ENCODE assay signal across 8 cellular contexts in the genomic region with DNA sequence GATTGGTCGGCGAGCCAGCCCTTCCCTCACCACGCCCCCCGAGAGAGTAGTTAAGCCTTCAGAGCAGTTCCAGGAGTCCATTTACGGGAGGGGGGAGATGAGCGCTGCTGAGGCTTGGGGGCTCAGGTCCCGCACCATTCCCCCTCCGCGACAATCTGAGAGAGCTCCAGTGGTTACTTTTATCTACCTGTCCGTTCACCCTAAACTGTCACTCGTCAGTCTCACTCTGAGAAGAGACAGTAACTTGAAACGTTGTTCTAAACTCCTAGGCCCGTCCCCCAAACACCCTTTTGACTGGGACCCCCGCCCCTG. TPM values are rescaled to one million over a fixed set of nuclear protein-coding genes. Genes with fewer than 3 reads are reported as not detected.
DNase-seq lines count a peak whose midpoint lies in the region; ATAC-seq and TF ChIP-seq lines count a peak whose summit lies in the region.

No MANE protein-coding gene starts in this region.

- ATAC-seq in DND-41 (ENCODE audit: insufficient read depth, low read depth) = peak; percentile 64; the same call in 2 of the 3 replicates
- ATAC-seq in GM18868 (IDR thresholded peaks at IDR 0.05; ENCODE audit: unreplicated experiment) = no peak
- no peak for ATAC-seq in GM18909 (IDR thresholded peaks at IDR 0.05; ENCODE audit: poor library complexity, unreplicated experiment)

- DNase-seq in DND-41 (peak; percentile 78), SKM-1 (lab: John Stamatoyannopoulos, UW; ENCODE audit: unreplicated experiment) (no peak)

- H3K9ac ChIP-seq in DND-41 (ENCODE audit: low read depth, low read length) (peak overlapping the region; percentile 58), mucosa of rectum (ENCODE audit: low read depth in 1 of 2, low read length in 2 of 2) (peak overlapping the region; percentile 84 to 99)

- no peaks in the 10 kb centered on the region for H3K79me2 ChIP-seq in DND-41 (ENCODE audit: insufficient read depth, low read length)

- H3K36me3 ChIP-seq in DND-41 (ENCODE audit: insufficient read depth, low read length) (no peaks in the 10 kb centered on the region), HEK293 (ENCODE audit: control insufficient read depth in 2 of 2, insufficient read depth in 1 of 2, low read length in 2 of 2) (no peaks in the 10 kb centered on the region), ectodermal cell (ENCODE audit: control insufficient read depth, insufficient read depth, low read length) (no peaks in the 10 kb centered on the region), mucosa of rectum (ENCODE audit: control insufficient read depth in 2 of 2, insufficient read depth in 2 of 2, low read length in 2 of 2) (no peaks in the 10 kb centered on the region)

- H3K27me3 ChIP-seq in DND-41 (ENCODE audit: insufficient read depth, low read length, poor library complexity) (peaks cover 5% of the 10 kb centered on the region), ectodermal cell (ENCODE audit: control insufficient read depth, insufficient read depth, low read length, poor library complexity, severe bottlenecking) (peaks cover 69% of the 10 kb centered on the region), mucosa of rectum (ENCODE audit: control insufficient read depth in 2 of 2, insufficient read depth in 2 of 2, low read length in 2 of 2) (peaks cover 10 to 14% of the 10 kb centered on the region in 2 donors)

- H3K4me2 ChIP-seq in DND-41 (ENCODE audit: insufficient read depth, low read length) = peak overlapping the region; percentile 99

- H3K27ac ChIP-seq in DND-41 (ENCODE audit: low read length) = no peak overlapping the region
- H3K27ac ChIP-seq in HEK293 (ENCODE audit: extremely low read depth, low read depth, low read length) = peak overlapping the region; percentile 45; the same call in 1 of the 2 replicates
- H3K27ac ChIP-seq in ectodermal cell (ENCODE audit: insufficient read depth, low read depth, low read length, poor library complexity, severe bottlenecking) = peak overlapping the region; percentile 94
- H3K27ac ChIP-seq in mucosa of rectum (ENCODE audit: low read depth in 2 of 2, low read length in 2 of 2) = peak overlapping the region; percentile 95 to 99

- 5% methylated on average over 14 of the region's 14 CpGs for WGBS in ectodermal cell, 2 experiments

- H4K20me1 ChIP-seq in DND-41 (ENCODE audit: insufficient read depth, low read length) = peaks cover 14% of the 10 kb centered on the region

- H2AFZ ChIP-seq in DND-41 (ENCODE audit: low read depth, low read length) = peak overlapping the region; percentile 92

- no peak for TF ChIP-seq CTCF in DND-41 (IDR thresholded peaks at IDR 0.05; ENCODE audit: borderline replicate concordance, extremely low read depth, low read length, poor library complexity, severe bottlenecking)
- no peak for TF ChIP-seq CTCF in HEK293 (tag by site-specific recombination; IDR thresholded peaks at IDR 0.05)

- peak overlapping the region; percentile 28 to 88; a peak in 3 of 4 replicates for H3K4me3 ChIP-seq in DND-41 (ENCODE audit: low read depth in 1 of 2, low read length in 2 of 2)
- peak overlapping the region; percentile 65 for H3K4me3 ChIP-seq in HEK293 (ENCODE audit: low read depth, low read length)
- peak overlapping the region; percentile 55 for H3K4me3 ChIP-seq in ectodermal cell (ENCODE audit: insufficient read depth, low read depth, low read length)
- H3K4me3 ChIP-seq in mucosa of rectum (ENCODE audit: low read length in 2 of 2) = peak overlapping the region; percentile 99

- CTCF ChIA-PET in HEK293 (lab: Yijun Ruan, JAX) = interaction anchor here (0.8 to 7.6 kb wide), 8 partner anchors 9 to 88 kb away, joined by 4 to 86 read pairs (median 10); no protein-coding TSS in a partner anchor

- TF ChIP-seq POLR2A in Raji (IDR thresholded peaks at IDR 0.05; ENCODE audit: insufficient read depth, low read depth, low read length) = peak; percentile 62

- H3K4me1 ChIP-seq in DND-41 (ENCODE audit: insufficient read depth, low read length) (peaks cover 36% of the 10 kb centered on the region), HEK293 (ENCODE audit: control insufficient read depth, insufficient read depth, low read length) (peaks cover 5% of the 10 kb centered on the region; the same call in 1 of the 2 replicates), ectodermal cell (ENCODE audit: control insufficient read depth, insufficient read depth, low read length) (peaks cover 5% of the 10 kb centered on the region), mucosa of rectum (ENCODE audit: control insufficient read depth in 2 of 2, insufficient read depth in 2 of 2, low read length in 2 of 2) (peaks cover 28 to 32% of the 10 kb centered on the region in 2 donors)

- POLR2A ChIA-PET in HEK293 (lab: Yijun Ruan, JAX) = interaction anchor here (0.6 to 3.1 kb wide), 10 partner anchors 9 to 323 kb away, joined by 3 to 52 read pairs (median 7); a partner anchor contains a TSS

- no peaks in the 10 kb centered on the region for H3K9me3 ChIP-seq in DND-41 (ENCODE audit: insufficient read depth, low read length, severe bottlenecking)
- no peaks in the 10 kb centered on the region for H3K9me3 ChIP-seq in HEK293 (ENCODE audit: control insufficient read depth, insufficient read depth, low read depth, low read length)
- no peaks in the 10 kb centered on the region for H3K9me3 ChIP-seq in ectodermal cell (ENCODE audit: control insufficient read depth, low read length)
- H3K9me3 ChIP-seq in mucosa of rectum (ENCODE audit: control insufficient read depth in 2 of 2, low read length in 2 of 2) = no peaks in the 10 kb centered on the region

TF ChIP-seq in HEK293, 187 proteins besides CTCF, POLR2A, EP300 and RAD21 (continues in another document):
- TF ChIP-seq ZNF423 (tag by site-specific recombination; IDR thresholded peaks at IDR 0.05) (no peak), SP3 (tag by site-specific recombination; IDR thresholded peaks at IDR 0.05) (peak; percentile 42; the same call in 1 of the 2 replicates), ZNF37A (tag by site-specific recombination; IDR thresholded peaks at IDR 0.05) (no peak), ZNF510 (tag by site-specific recombination; IDR thresholded peaks at IDR 0.05; ENCODE audit: insufficient replicate concordance) (no peak), KLF16 (tag by site-specific recombination; IDR thresholded peaks at IDR 0.05) (no peak), KLF10 (tag by site-specific recombination; IDR thresholded peaks at IDR 0.05) (peak; percentile 10), HOXC10 (CRISPR knock-in tag; IDR thresholded peaks at IDR 0.05) (no peak), GLI4 (tag by site-specific recombination; IDR thresholded peaks at IDR 0.05) (no peak), ZNF549 (tag by site-specific recombination; IDR thresholded peaks at IDR 0.05) (no peak), ZEB2 (tag by site-specific recombination; IDR thresholded peaks at IDR 0.05) (no peak), ZNF626 (tag by site-specific recombination; IDR thresholded peaks at IDR 0.05) (no peak), IKZF3 (tag by site-specific recombination; IDR thresholded peaks at IDR 0.05) (no peak), ZNF155 (tag by site-specific recombination; IDR thresholded peaks at IDR 0.05) (no peak), ZNF473 (tag by site-specific recombination; IDR thresholded peaks at IDR 0.05) (no peak), ZNF76 (tag by site-specific recombination; IDR thresholded peaks at IDR 0.05; ENCODE audit: borderline replicate concordance, low read depth) (no peak), ZNF223 (tag by site-specific recombination; IDR thresholded peaks at IDR 0.05) (no peak), ZSCAN16 (tag by site-specific recombination; IDR thresholded peaks at IDR 0.05) (no peak), OVOL3 (tag by site-specific recombination; IDR thresholded peaks at IDR 0.05) (no peak), BCL11A (tag by site-specific recombination; IDR thresholded peaks at IDR 0.05; ENCODE audit: low read depth) (no peak), ZNF174 (tag by site-specific recombination; IDR thresholded peaks at IDR 0.05) (no peak), ZFP37 (tag by site-specific recombination; IDR thresholded peaks at IDR 0.05) (no peak)
- TF ChIP-seq, protein P1, sequence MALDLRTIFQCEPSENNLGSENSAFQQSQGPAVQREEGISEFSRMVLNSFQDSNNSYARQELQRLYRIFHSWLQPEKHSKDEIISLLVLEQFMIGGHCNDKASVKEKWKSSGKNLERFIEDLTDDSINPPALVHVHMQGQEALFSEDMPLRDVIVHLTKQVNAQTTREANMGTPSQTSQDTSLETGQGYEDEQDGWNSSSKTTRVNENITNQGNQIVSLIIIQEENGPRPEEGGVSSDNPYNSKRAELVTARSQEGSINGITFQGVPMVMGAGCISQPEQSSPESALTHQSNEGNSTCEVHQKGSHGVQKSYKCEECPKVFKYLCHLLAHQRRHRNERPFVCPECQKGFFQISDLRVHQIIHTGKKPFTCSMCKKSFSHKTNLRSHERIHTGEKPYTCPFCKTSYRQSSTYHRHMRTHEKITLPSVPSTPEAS (tag by site-specific recombination; IDR thresholded peaks at IDR 0.05) = no peak
- TF ChIP-seq, protein P2, sequence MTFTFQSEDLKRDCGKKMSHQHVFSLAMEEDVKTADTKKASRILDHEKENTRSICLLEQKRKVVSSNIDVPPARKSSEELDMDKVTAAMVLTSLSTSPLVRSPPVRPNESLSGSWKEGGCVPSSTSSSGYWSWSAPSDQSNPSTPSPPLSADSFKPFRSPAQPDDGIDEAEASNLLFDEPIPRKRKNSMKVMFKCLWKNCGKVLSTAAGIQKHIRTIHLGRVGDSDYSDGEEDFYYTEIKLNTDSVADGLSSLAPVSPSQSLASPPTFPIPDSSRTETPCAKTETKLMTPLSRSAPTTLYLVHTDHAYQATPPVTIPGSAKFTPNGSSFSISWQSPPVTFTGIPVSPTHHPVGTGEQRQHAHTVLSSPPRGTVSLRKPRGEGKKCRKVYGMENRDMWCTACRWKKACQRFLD (tag by site-specific recombination; IDR thresholded peaks at IDR 0.05) = no peak

RNA-seq across cellular contexts. Expression of a gene that starts 2.0 kb away (rescaled TPM):
- 5.4 TPM for polyA plus RNA-seq in ectodermal cell (2013, experiment 1 of 4)
- polyA plus RNA-seq in ectodermal cell (2013, experiment 2 of 4) = 4.4 TPM
- polyA plus RNA-seq in ectodermal cell (2013, experiment 3 of 4) = 2.6 TPM
- polyA plus RNA-seq in ectodermal cell (2013, experiment 4 of 4) = 3.3 TPM

RNA-seq across cellular contexts. Expression of a gene that starts 27.1 kb away (rescaled TPM):
- polyA plus RNA-seq in ectodermal cell (2013, experiment 1 of 4) = 20.9 TPM
- polyA plus RNA-seq in ectodermal cell (2013, experiment 2 of 4) = 23.0 TPM
- polyA plus RNA-seq in ectodermal cell (2013, experiment 3 of 4) = 18.8 TPM
- 22.9 TPM for polyA plus RNA-seq in ectodermal cell (2013, experiment 4 of 4)

RNA-seq across cellular contexts. Expression of a gene that starts 28.5 kb away (rescaled TPM):
- polyA plus RNA-seq in ectodermal cell (2013, experiment 1 of 4) = 3.1 TPM
- 5.4 TPM for polyA plus RNA-seq in ectodermal cell (2013, experiment 2 of 4)
- 4.1 TPM for polyA plus RNA-seq in ectodermal cell (2013, experiment 3 of 4)
- polyA plus RNA-seq in ectodermal cell (2013, experiment 4 of 4) = 4.9 TPM

RNA-seq across cellular contexts. Expression of a gene that starts 37.5 kb away (rescaled TPM):
- polyA plus RNA-seq in ectodermal cell (2013, experiment 1 of 4) = 62.1 TPM
- 66.3 TPM for polyA plus RNA-seq in ectodermal cell (2013, experiment 2 of 4)
- polyA plus RNA-seq in ectodermal cell (2013, experiment 3 of 4) = 43.8 TPM
- polyA plus RNA-seq in ectodermal cell (2013, experiment 4 of 4) = 47.9 TPM

RNA-seq across cellular contexts. Expression of a gene that starts 46.1 kb away (rescaled TPM):
- polyA plus RNA-seq in ectodermal cell (2013, experiment 1 of 4) = 100 TPM
- 96.3 TPM for polyA plus RNA-seq in ectodermal cell (2013, experiment 2 of 4)
- 66.1 TPM for polyA plus RNA-seq in ectodermal cell (2013, experiment 3 of 4)
- polyA plus RNA-seq in ectodermal cell (2013, experiment 4 of 4) = 76.0 TPM
